Comparison of ENCODE assay signal across 20 cellular contexts in genomic region chr9:90860382-90860781, GRCh38. TPM values are rescaled to one million over a fixed set of nuclear protein-coding genes. Genes with fewer than 3 reads are reported as not detected.
DNase-seq lines count a peak whose midpoint lies in the region; ATAC-seq and TF ChIP-seq lines count a peak whose summit lies in the region.
"Had no signal": no experiment of that assay in that cellular context is flagged by ENCODE, and none has a peak within 500 bp of the region (broad histone marks: within the 10 kb centered on the region; RNA-seq: fewer than 3 reads in every experiment).

No MANE protein-coding gene starts in this region.

- H3K4me1 ChIP-seq in naive thymus-derived CD4-positive, alpha-beta T cell (ENCODE audit: control insufficient read depth in 2 of 2, insufficient read depth in 2 of 2, low read length in 2 of 2) = peaks cover 0 to 13% of the 10 kb centered on the region in 2 donors
- H3K4me1 ChIP-seq: Caco-2 had no signal

- no peak overlapping the region for H3K4me3 ChIP-seq in naive thymus-derived CD4-positive, alpha-beta T cell (ENCODE audit: low read length)

- peak; percentile 43 for DNase-seq in activated CD8-positive, alpha-beta memory T cell treated with anti-CD3 and anti-CD28 coated beads for 24 hours
- DNase-seq in activated CD8-positive, alpha-beta memory T cell treated with anti-CD3 and anti-CD28 coated beads, Interleukin-2, amount 50 U/mL, for 4 hours = no peak
- peak; percentile 30 for DNase-seq in activated CD8-positive, alpha-beta memory T cell treated with anti-CD3 and anti-CD28 coated beads, Interleukin-2, amount 10 ng/mL, durations not matched to agents 7 days and 5 days
- no peak for DNase-seq in natural killer cell
- DNase-seq in naive thymus-derived CD4-positive, alpha-beta T cell = no peak
- no peak for DNase-seq in activated naive CD4-positive, alpha-beta T cell treated with Interleukin-2 at 50 U/mL for 16 hours
- DNase-seq: Caco-2; CD4-positive, CD25-positive, alpha-beta regulatory T cell; IMR-90; NCI-H1092 treated with DMSO at 0.1 percent for 48 hours; NCI-H2081; NCI-H2171 treated with DMSO at 0.1 percent for 48 hours; NCI-H446 treated with DMSO at 0.1 percent for 48 hours; NCI-H69; NK-92 treated with Interleukin-12 subunit alpha and Interleukin-12 subunit beta, amount 100 ng/mL, for 24 hours; SHP77; SK-N-SH had no signal

- no peak for ATAC-seq in activated CD8-positive, alpha-beta memory T cell treated with anti-CD3 and anti-CD28 coated beads, Interleukin-2, amount 10 ng/mL, durations not matched to agents 7 days and 5 days
- ATAC-seq in natural killer cell = peak in 2 of 3 donors; percentile 67 to 84
- ATAC-seq in HG02973 (IDR thresholded peaks at IDR 0.05; ENCODE audit: unreplicated experiment) = no peak
- ATAC-seq in GM21825 (IDR thresholded peaks at IDR 0.05; ENCODE audit: unreplicated experiment) = no peak
- ATAC-seq in naive thymus-derived CD4-positive, alpha-beta T cell = no peak

- CTCF ChIA-PET in activated CD8-positive, alpha-beta memory T cell treated with anti-CD3 and anti-CD28 coated beads, Interleukin-2, amount 10 ng/mL, durations not matched to agents 7 days and 5 days (lab: Charles Lee) = no interaction called here
- CTCF ChIA-PET in naive thymus-derived CD4-positive, alpha-beta T cell (lab: Charles Lee) = no interaction called here

- peaks cover 22% of the 10 kb centered on the region for H3K27me3 Mint-ChIP-seq in activated CD8-positive, alpha-beta memory T cell treated with anti-CD3 and anti-CD28 coated beads, Interleukin-2, amount 10 ng/mL, durations not matched to agents 7 days and 5 days
- H3K27me3 Mint-ChIP-seq in natural killer cell (ENCODE audit: low read depth in 2 of 2) = no peaks in the 10 kb centered on the region
- peaks cover 0 to 21% (median 6%) of the 10 kb centered on the region in 5 donors for H3K27me3 Mint-ChIP-seq in naive thymus-derived CD4-positive, alpha-beta T cell

- H3K4me3 Mint-ChIP-seq in activated CD8-positive, alpha-beta memory T cell treated with anti-CD3 and anti-CD28 coated beads, Interleukin-2, amount 10 ng/mL, durations not matched to agents 7 days and 5 days = no peak overlapping the region
- peak overlapping the region; percentile 63 for H3K4me3 Mint-ChIP-seq in natural killer cell
- no peak overlapping the region for H3K4me3 Mint-ChIP-seq in naive thymus-derived CD4-positive, alpha-beta T cell
- H3K4me3 Mint-ChIP-seq: CD4-positive, CD25-positive, alpha-beta regulatory T cell had no signal

- H3K27ac ChIP-seq in naive thymus-derived CD4-positive, alpha-beta T cell (ENCODE audit: low read depth, low read length) = no peak overlapping the region
- H3K27ac ChIP-seq: 22Rv1 had no signal

- no peaks in the 10 kb centered on the region for H3K27me3 ChIP-seq in naive thymus-derived CD4-positive, alpha-beta T cell (ENCODE audit: control insufficient read depth in 2 of 2, insufficient read depth in 2 of 2, low read length in 2 of 2)

- H3K9me3 Mint-ChIP-seq in activated CD8-positive, alpha-beta memory T cell treated with anti-CD3 and anti-CD28 coated beads, Interleukin-2, amount 10 ng/mL, durations not matched to agents 7 days and 5 days (ENCODE audit: low read depth) = no peaks in the 10 kb centered on the region
- no peaks in the 10 kb centered on the region for H3K9me3 Mint-ChIP-seq in natural killer cell
- no peaks in the 10 kb centered on the region for H3K9me3 Mint-ChIP-seq in naive thymus-derived CD4-positive, alpha-beta T cell
- H3K9me3 Mint-ChIP-seq: CD4-positive, CD25-positive, alpha-beta regulatory T cell had no signal

- no peak for TF ChIP-seq CTCF in natural killer cell (IDR thresholded peaks at IDR 0.05)

- intact Hi-C loops in natural killer cell (cut with micrococcal nuclease) = no loop called here
- intact Hi-C loops in naive thymus-derived CD4-positive, alpha-beta T cell (cut with micrococcal nuclease) = loop anchor here in 1 of 2 donors (5.0 kb wide), 1 partner anchor 623 kb away; no protein-coding TSS in a partner anchor

- H3K36me3 Mint-ChIP-seq in activated CD8-positive, alpha-beta memory T cell treated with anti-CD3 and anti-CD28 coated beads, Interleukin-2, amount 10 ng/mL, durations not matched to agents 7 days and 5 days = no peaks in the 10 kb centered on the region
- peaks cover 28% of the 10 kb centered on the region for H3K36me3 Mint-ChIP-seq in natural killer cell
- no peaks in the 10 kb centered on the region for H3K36me3 Mint-ChIP-seq in naive thymus-derived CD4-positive, alpha-beta T cell
- H3K36me3 Mint-ChIP-seq: CD4-positive, CD25-positive, alpha-beta regulatory T cell had no signal

- POLR2A ChIA-PET in naive thymus-derived CD4-positive, alpha-beta T cell (lab: Charles Lee) = no interaction called here

- H3K27ac Mint-ChIP-seq in activated CD8-positive, alpha-beta memory T cell treated with anti-CD3 and anti-CD28 coated beads, Interleukin-2, amount 10 ng/mL, durations not matched to agents 7 days and 5 days = no peak overlapping the region
- H3K27ac Mint-ChIP-seq in natural killer cell = peak overlapping the region in 1 of 2 donors; percentile 81
- H3K27ac Mint-ChIP-seq in naive thymus-derived CD4-positive, alpha-beta T cell = no peak overlapping the region
- H3K27ac Mint-ChIP-seq: CD4-positive, CD25-positive, alpha-beta regulatory T cell had no signal

- peaks cover 15% of the 10 kb centered on the region for H3K4me1 Mint-ChIP-seq in activated CD8-positive, alpha-beta memory T cell treated with anti-CD3 and anti-CD28 coated beads, Interleukin-2, amount 10 ng/mL, durations not matched to agents 7 days and 5 days
- H3K4me1 Mint-ChIP-seq in natural killer cell = peaks cover 57% of the 10 kb centered on the region in 2 donors
- H3K4me1 Mint-ChIP-seq in naive thymus-derived CD4-positive, alpha-beta T cell = peaks cover 11 to 42% (median 24%) of the 10 kb centered on the region in 7 donors

- no peaks in the 10 kb centered on the region for H3K9me3 ChIP-seq in naive thymus-derived CD4-positive, alpha-beta T cell (ENCODE audit: control insufficient read depth in 2 of 3, low read length in 3 of 3)
- H3K9me3 ChIP-seq: Caco-2, SK-N-SH had no signal

- no peaks in the 10 kb centered on the region for H3K36me3 ChIP-seq in naive thymus-derived CD4-positive, alpha-beta T cell (ENCODE audit: control insufficient read depth in 2 of 3, insufficient read depth in 3 of 3, low read length in 3 of 3)

RNA-seq across cellular contexts. Expression of gene SYK, which starts 58.8 kb away (rescaled TPM):
- under 1 TPM; 0.26 to 0.28 TPM for total RNA-seq in activated CD8-positive, alpha-beta memory T cell treated with anti-CD3 and anti-CD28 coated beads, Interleukin-2, amount 10 ng/mL, durations not matched to agents 7 days and 5 days
- total RNA-seq in natural killer cell = 100 to 1,000 TPM in 1 of 3 donors, 10 to 100 TPM in 2; 75.5 to 104 (median 78.0) TPM
- total RNA-seq in naive thymus-derived CD4-positive, alpha-beta T cell = 10 to 100 TPM in 1 of 5 experiments, 1 to 10 TPM in 3, under 1 TPM in 1; 0.41 to 71.6 (median 2.4) TPM
- polyA plus RNA-seq in naive thymus-derived CD4-positive, alpha-beta T cell = under 1 TPM; 0.26 to 0.31 TPM
- total RNA-seq: IMR-90 had no signal
- polyA plus RNA-seq: IMR-90, SK-N-SH had no signal

Comparison
In these comparisons a context has a peak if more than half of its experiments do, and no peak if none do; other contexts are left out.
1. DNase-seq: peak in activated CD8-positive, alpha-beta memory T cell treated with anti-CD3 and anti-CD28 coated beads for 24 hours (single experiment) and activated CD8-positive, alpha-beta memory T cell treated with anti-CD3 and anti-CD28 coated beads, Interleukin-2, amount 10 ng/mL, durations not matched to agents 7 days and 5 days (single experiment); none in activated CD8-positive, alpha-beta memory T cell treated with anti-CD3 and anti-CD28 coated beads, Interleukin-2, amount 50 U/mL, for 4 hours (single experiment), natural killer cell (single experiment), naive thymus-derived CD4-positive, alpha-beta T cell (0 of 9) and activated naive CD4-positive, alpha-beta T cell treated with Interleukin-2 at 50 U/mL for 16 hours (single experiment).
2. ATAC-seq: peak in natural killer cell (2 of 3); none in activated CD8-positive, alpha-beta memory T cell treated with anti-CD3 and anti-CD28 coated beads, Interleukin-2, amount 10 ng/mL, durations not matched to agents 7 days and 5 days (single experiment), HG02973 (single experiment), GM21825 (single experiment) and naive thymus-derived CD4-positive, alpha-beta T cell (single experiment).